In the genomic region with DNA sequence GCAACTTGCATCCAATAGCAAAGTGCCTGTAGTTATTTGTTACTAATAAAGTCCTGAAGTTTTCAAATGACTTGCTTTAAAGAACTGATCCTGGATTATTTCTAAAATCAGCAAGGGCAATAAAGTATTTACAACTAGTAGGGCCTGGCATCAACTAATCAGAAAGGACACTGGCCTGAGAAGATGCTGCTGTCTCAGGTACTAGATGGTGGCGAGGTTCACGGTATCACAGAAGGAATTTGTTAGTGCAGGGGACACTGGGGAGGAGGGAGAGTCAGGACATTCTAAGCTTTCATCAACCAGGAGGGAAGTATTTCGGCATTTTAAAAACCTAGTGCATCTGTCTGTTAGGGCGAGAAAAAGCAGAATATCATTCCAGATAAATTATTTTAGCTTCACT, we compare ENCODE assay signal across 1 cellular context.
TF ChIP-seq lines count a peak whose summit lies in the region.

No MANE protein-coding gene starts in this region.

TF ChIP-seq in HEK293, 187 proteins besides CTCF, POLR2A, EP300 and RAD21 (continued from another document):
- TF ChIP-seq, protein P1, sequence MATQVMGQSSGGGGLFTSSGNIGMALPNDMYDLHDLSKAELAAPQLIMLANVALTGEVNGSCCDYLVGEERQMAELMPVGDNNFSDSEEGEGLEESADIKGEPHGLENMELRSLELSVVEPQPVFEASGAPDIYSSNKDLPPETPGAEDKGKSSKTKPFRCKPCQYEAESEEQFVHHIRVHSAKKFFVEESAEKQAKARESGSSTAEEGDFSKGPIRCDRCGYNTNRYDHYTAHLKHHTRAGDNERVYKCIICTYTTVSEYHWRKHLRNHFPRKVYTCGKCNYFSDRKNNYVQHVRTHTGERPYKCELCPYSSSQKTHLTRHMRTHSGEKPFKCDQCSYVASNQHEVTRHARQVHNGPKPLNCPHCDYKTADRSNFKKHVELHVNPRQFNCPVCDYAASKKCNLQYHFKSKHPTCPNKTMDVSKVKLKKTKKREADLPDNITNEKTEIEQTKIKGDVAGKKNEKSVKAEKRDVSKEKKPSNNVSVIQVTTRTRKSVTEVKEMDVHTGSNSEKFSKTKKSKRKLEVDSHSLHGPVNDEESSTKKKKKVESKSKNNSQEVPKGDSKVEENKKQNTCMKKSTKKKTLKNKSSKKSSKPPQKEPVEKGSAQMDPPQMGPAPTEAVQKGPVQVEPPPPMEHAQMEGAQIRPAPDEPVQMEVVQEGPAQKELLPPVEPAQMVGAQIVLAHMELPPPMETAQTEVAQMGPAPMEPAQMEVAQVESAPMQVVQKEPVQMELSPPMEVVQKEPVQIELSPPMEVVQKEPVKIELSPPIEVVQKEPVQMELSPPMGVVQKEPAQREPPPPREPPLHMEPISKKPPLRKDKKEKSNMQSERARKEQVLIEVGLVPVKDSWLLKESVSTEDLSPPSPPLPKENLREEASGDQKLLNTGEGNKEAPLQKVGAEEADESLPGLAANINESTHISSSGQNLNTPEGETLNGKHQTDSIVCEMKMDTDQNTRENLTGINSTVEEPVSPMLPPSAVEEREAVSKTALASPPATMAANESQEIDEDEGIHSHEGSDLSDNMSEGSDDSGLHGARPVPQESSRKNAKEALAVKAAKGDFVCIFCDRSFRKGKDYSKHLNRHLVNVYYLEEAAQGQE (tag by site-specific recombination; IDR thresholded peaks at IDR 0.05) = peak; percentile 24; the same call in 1 of the 2 replicates
